In genomic region chr22:20064140-20064480, GRCh38 we compare ENCODE assay signal across 25 cellular contexts.
"Had no signal": no experiment of that assay in that cellular context is flagged by ENCODE, and none has a peak within 500 bp of the region (broad histone marks: within the 10 kb centered on the region; RNA-seq: fewer than 3 reads in every experiment).

No MANE protein-coding gene starts in this region.

- H3K4me1 ChIP-seq: breast epithelium, stomach, tibial artery had no signal

- ATAC-seq: activated CD4-positive, alpha-beta T cell treated with anti-CD3 and anti-CD28 coated beads for 36 hours; activated naive CD4-positive, alpha-beta T cell treated with anti-CD3 and anti-CD28 coated beads, Interleukin-2, amount 50 U/mL, for 72 hours; activated T-cell treated with anti-CD3 and anti-CD28 coated beads, Interleukin-2, amount 50 U/mL, for 72 hours; stimulated activated memory B cell treated with anti-CD40 and anti-IgM and Interleukin-4, amounts not matched to agents 10 μg/mL and 1 μg/mL and 100 μg/mL, for 72 hours had no signal

- H3K27me3 ChIP-seq: breast epithelium, neutrophil, ovary, stomach, tibial artery had no signal

- H3K27ac ChIP-seq: breast epithelium, left ventricle myocardium inferior, neutrophil, ovary, stomach, tibial artery had no signal

- H3K9me3 ChIP-seq: breast epithelium, left ventricle myocardium inferior, neutrophil, ovary, stomach, tibial artery had no signal

- FAIRE-seq: colon, small intestine had no signal

- H3K36me3 ChIP-seq: breast epithelium, ovary had no signal

- H3K4me3 ChIP-seq: breast epithelium, left ventricle myocardium inferior, lung, ovary, stomach, tibial artery had no signal

- DNase-seq: activated CD4-positive, alpha-beta T cell treated with anti-CD3 and anti-CD28 coated beads for 36 hours; activated CD4-positive, alpha-beta T cell treated with anti-CD3 and anti-CD28 coated beads, Interleukin-2, amount 50 U/mL, for 4 hours; activated CD4-positive, CD25-positive, alpha-beta regulatory T cell; activated naive CD4-positive, alpha-beta T cell; activated T-cell treated with anti-CD3 and anti-CD28 coated beads for 4 hours; activated T-cell treated with anti-CD3 and anti-CD28 coated beads, Interleukin-2, amount 50 U/mL, for 72 hours; dermis blood vessel endothelial cell; effector CD8-positive, alpha-beta T cell; head of caudate nucleus; left ventricle myocardium inferior; mesendoderm; ovary; retina; small intestine; stimulated activated CD4-positive, alpha-beta T cell treated with anti-CD3 and anti-CD28 coated beads, Interleukin-4, amount 100 ng/mL, for 4 hours; stimulated activated CD8-positive, alpha-beta memory T cell treated with anti-CD3 and anti-CD28 coated beads, Interleukin-4, amount 100 ng/mL, for 48 hours; stomach; T-helper 2 cell; tibial artery had no signal
